9 cellular contexts compared by ENCODE assay signal in the genomic region with DNA sequence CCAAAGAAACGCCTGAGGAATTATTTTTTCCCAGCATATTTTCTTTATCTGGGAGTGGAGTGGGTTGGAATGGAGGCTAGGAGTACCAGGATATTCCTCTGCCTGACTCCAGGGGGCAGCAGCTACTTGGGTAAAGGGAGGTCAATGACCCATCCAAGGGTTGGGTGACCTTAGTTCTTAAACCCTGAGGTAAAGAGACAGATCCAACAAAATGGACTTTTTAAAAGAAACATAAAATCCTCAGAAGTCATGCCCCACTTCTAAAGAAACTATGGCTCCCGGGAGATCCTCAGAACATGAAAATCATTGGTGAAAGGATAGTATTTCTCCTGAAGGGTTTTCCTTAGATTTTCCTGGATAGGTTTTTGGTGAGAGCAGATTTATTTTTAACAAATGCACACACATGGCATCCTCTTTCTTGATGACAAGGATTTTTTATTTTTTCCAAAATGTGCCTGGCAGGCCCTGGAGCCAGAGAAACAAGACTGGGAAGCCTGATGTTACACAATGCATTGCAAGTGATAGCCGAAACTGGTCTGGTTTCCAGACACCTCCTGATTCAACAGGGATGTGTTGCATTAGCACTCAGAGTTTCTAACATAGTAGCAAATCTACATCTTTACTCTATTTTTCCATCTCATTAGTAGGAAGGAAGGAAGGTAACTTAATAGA.
DNase-seq lines count a peak whose midpoint lies in the region; ATAC-seq and TF ChIP-seq lines count a peak whose summit lies in the region.
"Had no signal": no experiment of that assay in that cellular context is flagged by ENCODE, and none has a peak within 500 bp of the region (broad histone marks: within the 10 kb centered on the region; RNA-seq: fewer than 3 reads in every experiment).

No MANE protein-coding gene starts in this region.

- no peaks in the 10 kb centered on the region for H3K79me2 ChIP-seq in mammary epithelial cell (ENCODE audit: insufficient read depth, low read length)

- peaks cover 6% of the 10 kb centered on the region for H3K4me1 Mint-ChIP-seq in type B pancreatic cell (ENCODE audit: unreplicated experiment)
- H3K4me1 Mint-ChIP-seq in activated T-cell treated with anti-CD3 and anti-CD28 coated beads, Interleukin-2, amount 50 U/mL, for 24 hours (ENCODE audit: low read depth), result no peaks in the 10 kb centered on the region

- no peaks in the 10 kb centered on the region for H3K9me3 ChIP-seq in mammary epithelial cell (replicated peaks; ENCODE audit: insufficient read depth, low read length)

- H3K4me2 ChIP-seq in mammary epithelial cell (ENCODE audit: insufficient read depth, low read depth, low read length), result no peak overlapping the region

- H3K27ac ChIP-seq in mammary epithelial cell (ENCODE audit: insufficient read depth, low read depth, low read length), result no peak overlapping the region
- H3K27ac ChIP-seq: SK-N-MC had no signal

- peak; percentile 87 to 94 for TF ChIP-seq CTCF in mammary epithelial cell (conservative IDR thresholded peaks at IDR 0.05 in 1 of 2, IDR thresholded peaks at IDR 0.05 in 1 of 2; ENCODE audit: extremely low read depth in 1 of 2, insufficient read depth in 1 of 2, low read depth in 1 of 2, low read length in 2 of 2)
- TF ChIP-seq CTCF in type B pancreatic cell (conservative IDR thresholded peaks at IDR 0.05), result peak; percentile 87

- dilution Hi-C loops in mammary epithelial cell (cut with HindIII; ENCODE audit: low sequenced_read_pairs), result no loop called here

- H3K36me3 Mint-ChIP-seq in type B pancreatic cell, result no peaks in the 10 kb centered on the region
- no peaks in the 10 kb centered on the region for H3K36me3 Mint-ChIP-seq in activated T-cell treated with anti-CD3 and anti-CD28 coated beads, Interleukin-2, amount 50 U/mL, for 24 hours (ENCODE audit: low read depth)

- no peak overlapping the region for H3K4me3 ChIP-seq in mammary epithelial cell (replicated peaks in 1 of 3; ENCODE audit: insufficient read depth in 1 of 3, low read depth in 2 of 3, low read length in 3 of 3)
- H3K4me3 ChIP-seq: SK-N-MC had no signal

- no peak overlapping the region for H3K27ac Mint-ChIP-seq in type B pancreatic cell
- no peak overlapping the region for H3K27ac Mint-ChIP-seq in activated T-cell treated with anti-CD3 and anti-CD28 coated beads, Interleukin-2, amount 50 U/mL, for 24 hours

- DNase-seq in CMK (ENCODE audit: low read depth) (peak; percentile 12), NCI-H446 treated with DMSO at 0.1 percent for 48 hours (lab: John Stamatoyannopoulos, UW) (peak; percentile 73), mammary epithelial cell (peak; percentile 27), left kidney (ENCODE audit: low read depth, low spot score) (peak; percentile 47), type B pancreatic cell (ENCODE audit: extremely low spot score, unreplicated experiment) (no peak)
- no peak for DNase-seq in activated T-cell treated with anti-CD3 and anti-CD28 coated beads, Interleukin-2, amount 50 U/mL, for 24 hours

- in situ Hi-C loops in mammary epithelial cell (cut with MboI; ENCODE audit: low sequenced_read_pairs in 2 of 2), result no loop called here

- WGBS in mammary epithelial cell (ENCODE audit: low coverage, missing lambda C conversion rate), result 36% methylated on average over 3 of the region's 3 CpGs

- H3K27me3 Mint-ChIP-seq in type B pancreatic cell, result no peaks in the 10 kb centered on the region
- no peaks in the 10 kb centered on the region for H3K27me3 Mint-ChIP-seq in activated T-cell treated with anti-CD3 and anti-CD28 coated beads, Interleukin-2, amount 50 U/mL, for 24 hours

- H4K20me1 ChIP-seq in mammary epithelial cell (ENCODE audit: insufficient read depth, low read length), result no peaks in the 10 kb centered on the region

- no peak overlapping the region for H2AFZ ChIP-seq in mammary epithelial cell (ENCODE audit: low read depth, low read length)

- peaks cover 6% of the 10 kb centered on the region for H3K9me3 Mint-ChIP-seq in type B pancreatic cell
- no peaks in the 10 kb centered on the region for H3K9me3 Mint-ChIP-seq in activated T-cell treated with anti-CD3 and anti-CD28 coated beads, Interleukin-2, amount 50 U/mL, for 24 hours

- H3K4me3 Mint-ChIP-seq in type B pancreatic cell, result no peak overlapping the region
- H3K4me3 Mint-ChIP-seq in activated T-cell treated with anti-CD3 and anti-CD28 coated beads, Interleukin-2, amount 50 U/mL, for 24 hours, result no peak overlapping the region

- CTCF ChIA-PET in mammary epithelial cell (lab: Charles Lee; ENCODE audit: low non-redundant PET), result no interaction called here

- no peaks in the 10 kb centered on the region for H3K4me1 ChIP-seq in mammary epithelial cell (ENCODE audit: insufficient read depth, low read length)

- intact Hi-C loops in mammary epithelial cell (cut with micrococcal nuclease), result loop anchor here (1.0 to 10.0 kb wide), 7 partner anchors 176 to 682 kb away; no protein-coding TSS in a partner anchor

- no peak overlapping the region for H3K9ac ChIP-seq in mammary epithelial cell (ENCODE audit: insufficient read depth, low read length)

- ATAC-seq in GM19397 (IDR thresholded peaks at IDR 0.05; ENCODE audit: unreplicated experiment) (peak; percentile 76), GM21447 (IDR thresholded peaks at IDR 0.05; ENCODE audit: unreplicated experiment) (no peak)

- no TSS peak for BruUV-seq in mammary epithelial cell (replicated peaks; lab: Mats Ljungman, UMichigan)

- no peaks in the 10 kb centered on the region for H3K27me3 ChIP-seq in mammary epithelial cell (ENCODE audit: insufficient read depth, low read length)

- H3K36me3 ChIP-seq in mammary epithelial cell (ENCODE audit: insufficient read depth, low read length), result no peaks in the 10 kb centered on the region

Comparison
In these comparisons a context has a peak if more than half of its experiments do, and no peak if none do; other contexts are left out.
1. DNase-seq: peak in CMK (single experiment), NCI-H446 treated with DMSO at 0.1 percent for 48 hours (single experiment), mammary epithelial cell (single experiment) and left kidney (single experiment); none in type B pancreatic cell (single experiment) and activated T-cell treated with anti-CD3 and anti-CD28 coated beads, Interleukin-2, amount 50 U/mL, for 24 hours (single experiment).